Comparison of ENCODE assay signal across 11 cellular contexts in the genomic region with DNA sequence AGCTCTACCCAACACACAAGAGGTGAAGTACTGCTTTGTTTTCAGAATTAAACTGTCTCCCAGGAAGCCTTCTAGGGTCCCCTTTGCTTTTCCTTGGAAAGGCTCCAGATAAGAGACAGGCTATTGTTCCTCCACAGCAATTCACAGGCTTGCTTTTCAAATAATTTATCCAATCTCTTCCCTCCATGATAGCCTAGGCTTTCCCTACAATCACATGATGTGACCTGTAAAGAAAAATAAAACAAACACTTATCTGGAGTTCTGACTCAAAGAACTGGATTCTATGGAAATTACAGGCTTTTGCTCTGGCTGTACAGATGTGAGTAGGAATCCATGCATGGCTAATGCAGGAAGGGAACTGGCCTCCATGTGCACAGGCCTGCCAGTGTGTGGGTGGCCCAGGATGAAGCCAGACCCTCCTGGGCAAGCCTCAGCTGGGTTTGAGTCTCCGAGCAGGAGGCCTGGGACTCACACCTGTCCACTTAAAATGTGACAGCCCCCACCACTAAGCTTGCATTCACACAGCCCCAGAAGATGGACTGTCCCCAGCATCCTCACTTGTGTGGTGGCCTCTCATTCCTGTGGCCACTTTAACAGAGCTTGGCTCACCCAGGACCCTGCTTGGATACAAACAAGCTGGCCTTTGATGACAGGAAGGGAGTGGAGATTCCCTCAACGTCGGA.
DNase-seq lines count a peak whose midpoint lies in the region; ATAC-seq and TF ChIP-seq lines count a peak whose summit lies in the region.
"Had no signal": no experiment of that assay in that cellular context is flagged by ENCODE, and none has a peak within 500 bp of the region (broad histone marks: within the 10 kb centered on the region; RNA-seq: fewer than 3 reads in every experiment).

No MANE protein-coding gene starts in this region.

- TF ChIP-seq CTCF in chondrocyte (IDR thresholded peaks at IDR 0.05) (no peak), mucosa of descending colon (IDR thresholded peaks at IDR 0.05) (no peak), breast epithelium (IDR thresholded peaks at IDR 0.05) (no peak), transverse colon (IDR thresholded peaks at IDR 0.05) (no peak)

- H3K36me3 Mint-ChIP-seq in chondrocyte (ENCODE audit: low read depth), result peaks cover 2% of the 10 kb centered on the region
- H3K36me3 Mint-ChIP-seq in activated T-helper 1 cell treated with anti-CD3 and anti-CD28 coated beads, Interleukin-12 subunit alpha, Interleukin-12 subunit beta, Interleukin-2, Interleukin-4 antibody, amounts not matched to agents 30 ng/mL and 10 ng/mL and 1 ng/mL, durations not matched to agents 14 hours and 24 hours and 36 hours (ENCODE audit: low read depth), result peaks cover 4% of the 10 kb centered on the region

- H3K27me3 Mint-ChIP-seq in chondrocyte (ENCODE audit: low read depth), result no peaks in the 10 kb centered on the region
- H3K27me3 Mint-ChIP-seq in activated T-helper 1 cell treated with anti-CD3 and anti-CD28 coated beads, Interleukin-12 subunit alpha, Interleukin-12 subunit beta, Interleukin-2, Interleukin-4 antibody, amounts not matched to agents 30 ng/mL and 10 ng/mL and 1 ng/mL, durations not matched to agents 14 hours and 24 hours and 36 hours (ENCODE audit: insufficient read depth), result peaks cover 6% of the 10 kb centered on the region

- no peaks in the 10 kb centered on the region for H3K4me1 ChIP-seq in mucosa of descending colon (ENCODE audit: low read depth)
- H3K4me1 ChIP-seq in breast epithelium, result no peaks in the 10 kb centered on the region
- no peaks in the 10 kb centered on the region for H3K4me1 ChIP-seq in transverse colon
- H3K4me1 ChIP-seq: Caco-2, stomach had no signal

- in situ Hi-C loops in transverse colon (cut with MboI; ENCODE audit: low pct_ligation_motif_present in 1 of 4, low pct_unique_long_range_greater_than_20kb in 1 of 4, low sequenced_read_pairs in 3 of 4), result no loop called here

- DNase-seq in AG20443 (ENCODE audit: low spot score) (peak; percentile 48), LHCN-M2 (ENCODE audit: low read depth) (peak; percentile 69), chondrocyte (ENCODE audit: low spot score) (no peak), mucosa of descending colon (no peak), SHP77 (lab: John Stamatoyannopoulos, UW) (no peak), breast epithelium (ENCODE audit: low spot score in 2 of 2) (no peak), transverse colon (no peak)
- DNase-seq in activated T-helper 1 cell treated with anti-CD3 and anti-CD28 coated beads, Interleukin-12 subunit alpha, Interleukin-12 subunit beta, Interleukin-2, Interleukin-4 antibody, amounts not matched to agents 30 ng/mL and 10 ng/mL and 1 ng/mL, durations not matched to agents 14 hours and 24 hours and 36 hours (ENCODE audit: low spot score), result no peak
- DNase-seq: Caco-2, immature natural killer cell, stomach had no signal

- H3K9me3 Mint-ChIP-seq in chondrocyte (ENCODE audit: low read depth), result peaks cover 9% of the 10 kb centered on the region
- peaks cover 9% of the 10 kb centered on the region for H3K9me3 Mint-ChIP-seq in activated T-helper 1 cell treated with anti-CD3 and anti-CD28 coated beads, Interleukin-12 subunit alpha, Interleukin-12 subunit beta, Interleukin-2, Interleukin-4 antibody, amounts not matched to agents 30 ng/mL and 10 ng/mL and 1 ng/mL, durations not matched to agents 14 hours and 24 hours and 36 hours

- H3K27ac ChIP-seq in breast epithelium (no peak overlapping the region), transverse colon (no peak overlapping the region)
- H3K27ac ChIP-seq: stomach had no signal

- intact Hi-C loops in mucosa of descending colon (cut with DNase I, micrococcal nuclease), result no loop called here
- intact Hi-C loops in activated T-helper 1 cell treated with anti-CD3 and anti-CD28 coated beads, Interleukin-12 subunit alpha, Interleukin-12 subunit beta, Interleukin-2, Interleukin-4 antibody, amounts not matched to agents 30 ng/mL and 10 ng/mL and 1 ng/mL, durations not matched to agents 14 hours and 24 hours and 36 hours (cut with micrococcal nuclease), result no loop called here
- intact Hi-C loops in breast epithelium (cut with DNase I; ENCODE audit: low total_unique reads), result no loop called here
- intact Hi-C loops in transverse colon (cut with DNase I; ENCODE audit: low total_unique reads), result no loop called here

- peaks cover 2% of the 10 kb centered on the region for H3K9me3 ChIP-seq in mucosa of descending colon
- no peaks in the 10 kb centered on the region for H3K9me3 ChIP-seq in breast epithelium
- H3K9me3 ChIP-seq in transverse colon, result no peaks in the 10 kb centered on the region

- H3K36me3 ChIP-seq in mucosa of descending colon (ENCODE audit: low read depth) (no peaks in the 10 kb centered on the region), breast epithelium (no peaks in the 10 kb centered on the region), transverse colon (no peaks in the 10 kb centered on the region)
- H3K36me3 ChIP-seq: stomach had no signal

- H3K27me3 ChIP-seq in breast epithelium, result no peaks in the 10 kb centered on the region
- H3K27me3 ChIP-seq in transverse colon, result no peaks in the 10 kb centered on the region
- H3K27me3 ChIP-seq: stomach had no signal

- ATAC-seq in mucosa of descending colon, result peak; percentile 18

- peak overlapping the region; percentile 94 for H3K27ac Mint-ChIP-seq in chondrocyte (ENCODE audit: unreplicated experiment)
- no peak overlapping the region for H3K27ac Mint-ChIP-seq in activated T-helper 1 cell treated with anti-CD3 and anti-CD28 coated beads, Interleukin-12 subunit alpha, Interleukin-12 subunit beta, Interleukin-2, Interleukin-4 antibody, amounts not matched to agents 30 ng/mL and 10 ng/mL and 1 ng/mL, durations not matched to agents 14 hours and 24 hours and 36 hours
- H3K27ac Mint-ChIP-seq: immature natural killer cell had no signal

- H3K4me3 Mint-ChIP-seq in chondrocyte (ENCODE audit: unreplicated experiment), result peak overlapping the region; percentile 28
- H3K4me3 Mint-ChIP-seq in activated T-helper 1 cell treated with anti-CD3 and anti-CD28 coated beads, Interleukin-12 subunit alpha, Interleukin-12 subunit beta, Interleukin-2, Interleukin-4 antibody, amounts not matched to agents 30 ng/mL and 10 ng/mL and 1 ng/mL, durations not matched to agents 14 hours and 24 hours and 36 hours, result no peak overlapping the region
- H3K4me3 Mint-ChIP-seq: immature natural killer cell had no signal

- no peak overlapping the region for H3K4me3 ChIP-seq in mucosa of descending colon
- H3K4me3 ChIP-seq in breast epithelium, result no peak overlapping the region
- H3K4me3 ChIP-seq in transverse colon, result no peak overlapping the region
- H3K4me3 ChIP-seq: stomach had no signal

- TF ChIP-seq EP300 in transverse colon (IDR thresholded peaks at IDR 0.05; ENCODE audit: low read depth), result no peak

- H3K4me1 Mint-ChIP-seq in chondrocyte (ENCODE audit: low read depth), result peaks cover 42% of the 10 kb centered on the region
- H3K4me1 Mint-ChIP-seq in activated T-helper 1 cell treated with anti-CD3 and anti-CD28 coated beads, Interleukin-12 subunit alpha, Interleukin-12 subunit beta, Interleukin-2, Interleukin-4 antibody, amounts not matched to agents 30 ng/mL and 10 ng/mL and 1 ng/mL, durations not matched to agents 14 hours and 24 hours and 36 hours (ENCODE audit: low read depth), result no peaks in the 10 kb centered on the region
- H3K4me1 Mint-ChIP-seq: immature natural killer cell had no signal

- WGBS in transverse colon (ENCODE audit: low coverage in 1 of 2), 2 donors, result 59% methylated on average over 3 of the region's 3 CpGs; no CpG with 5 or more reads in 1 of the 2 donors

- TF ChIP-seq POLR2A in breast epithelium (IDR thresholded peaks at IDR 0.05) (no peak), transverse colon (IDR thresholded peaks at IDR 0.05) (no peak)

Comparison
In these comparisons a context has a peak if more than half of its experiments do, and no peak if none do; other contexts are left out.
1. DNase-seq: peak in AG20443 (single experiment) and LHCN-M2 (single experiment); none in chondrocyte (single experiment), mucosa of descending colon (0 of 3), activated T-helper 1 cell treated with anti-CD3 and anti-CD28 coated beads, Interleukin-12 subunit alpha, Interleukin-12 subunit beta, Interleukin-2, Interleukin-4 antibody, amounts not matched to agents 30 ng/mL and 10 ng/mL and 1 ng/mL, durations not matched to agents 14 hours and 24 hours and 36 hours (single experiment), SHP77 (0 of 2), breast epithelium (0 of 2) and transverse colon (single experiment).